27 cellular contexts compared by ENCODE assay signal in the genomic region with DNA sequence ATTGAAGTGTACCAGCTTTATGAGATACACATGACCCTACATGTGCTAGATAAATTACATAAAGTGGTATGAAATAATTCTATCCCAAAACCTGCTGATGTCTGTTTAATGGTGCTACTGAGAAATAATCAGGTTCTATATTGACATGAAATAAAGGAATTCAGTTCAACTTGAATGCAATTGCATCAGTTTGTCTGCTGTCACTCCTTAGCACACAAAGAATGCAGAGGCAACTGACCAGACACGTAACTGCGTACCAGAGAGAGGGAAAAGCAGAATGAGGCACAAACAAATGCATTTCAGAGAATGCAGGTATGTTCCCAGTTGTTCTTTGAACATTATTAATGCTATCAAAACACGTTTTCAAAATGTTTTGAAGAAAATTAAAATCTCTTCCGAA.
DNase-seq lines count a peak whose midpoint lies in the region; ATAC-seq, FAIRE-seq and TF ChIP-seq lines count a peak whose summit lies in the region.
"Had no signal": no experiment of that assay in that cellular context is flagged by ENCODE, and none has a peak within 500 bp of the region (broad histone marks: within the 10 kb centered on the region; RNA-seq: fewer than 3 reads in every experiment).

No MANE protein-coding gene starts in this region.

- H3K27me3 ChIP-seq in IMR-90 (ENCODE audit: control insufficient read depth, insufficient read depth, low read length) (no peaks in the 10 kb centered on the region), trophoblast cell (ENCODE audit: insufficient read depth, low read length) (no peaks in the 10 kb centered on the region)
- H3K27me3 ChIP-seq: BLaER1 treated with 17β-estradiol and CSF1 and Interleukin-3, amounts not matched to agents 10 nM and 100 nM had no signal

- FAIRE-seq in A549 (lab: Jason Lieb, UNC), result peak; percentile 70
- FAIRE-seq: A204.1, GM12878, GM12892, GM18507 had no signal

- peaks cover 5% of the 10 kb centered on the region for H3K4me1 Mint-ChIP-seq in activated T-helper 17 cell treated with anti-CD3 and anti-CD28 coated beads, Interleukin-2, amount 50 U/mL, for 72 hours
- H3K4me1 Mint-ChIP-seq in Calu3 (ENCODE audit: low read depth, unreplicated experiment), result peaks cover 70% of the 10 kb centered on the region

- H2BK120ac ChIP-seq in IMR-90 (ENCODE audit: low read depth, low read length), result no peak overlapping the region
- no peak overlapping the region for H2BK120ac ChIP-seq in trophoblast cell (ENCODE audit: insufficient read depth, low read length, poor library complexity)

- H3K23ac ChIP-seq in IMR-90 (ENCODE audit: low read depth, low read length) (no peak overlapping the region), trophoblast cell (ENCODE audit: low read length) (no peak overlapping the region)

- no peak overlapping the region for H2AK9ac ChIP-seq in IMR-90 (replicated peaks; ENCODE audit: low read depth, low read length, poor library complexity)

- H3K79me1 ChIP-seq in IMR-90 (ENCODE audit: low read depth in 1 of 2, low read length in 2 of 2) (no peaks in the 10 kb centered on the region), trophoblast cell (ENCODE audit: low read length) (no peaks in the 10 kb centered on the region)

- DNase-seq in A549 (ENCODE audit: low read depth in 1 of 2, low spot score in 1 of 2) (no peak), IMR-90 (no peak), trophoblast cell (peak; percentile 15 to 62), iPS-NIHi7 (ENCODE audit: extremely low spot score) (no peak), Calu3 (no peak)
- no peak for DNase-seq in stimulated activated CD4-positive, alpha-beta T cell treated with anti-CD3 and anti-CD28 coated beads, Interleukin-12 subunit alpha, Interleukin-12 subunit beta, amount 100 ng/mL, for 4 hours
- DNase-seq: 8988T; AML-193; Caco-2; CD4-positive, alpha-beta T cell; CD8-positive, alpha-beta T cell; DMS 273 treated with DMSO at 0.1 percent for 48 hours; DMS153; DMS53; DMS79; DND-41; EL; GDM1 had no signal

- in situ Hi-C loops in IMR-90 (cut with MboI; ENCODE audit: low sequenced_read_pairs), result loop anchor here (5.0 to 10.0 kb wide), 2 partner anchors 322 to 664 kb away; no protein-coding TSS in a partner anchor

- H3K9ac ChIP-seq in IMR-90 (ENCODE audit: low read depth, low read length) (no peak overlapping the region), trophoblast cell (ENCODE audit: low read length) (no peak overlapping the region)
- H3K9ac ChIP-seq: BLaER1 treated with 17β-estradiol and CSF1 and Interleukin-3, amounts not matched to agents 10 nM and 100 nM had no signal

- H3K27me3 Mint-ChIP-seq in activated T-helper 17 cell treated with anti-CD3 and anti-CD28 coated beads, Interleukin-2, amount 50 U/mL, for 72 hours, result peaks cover 7% of the 10 kb centered on the region
- H3K27me3 Mint-ChIP-seq in Calu3 (ENCODE audit: unreplicated experiment), result no peaks in the 10 kb centered on the region
- H3K27me3 Mint-ChIP-seq: B cell had no signal

- peak overlapping the region; percentile 59; the same call in 1 of the 2 replicates for H2BK20ac ChIP-seq in IMR-90 (ENCODE audit: low read depth, low read length)

- H2BK15ac ChIP-seq in IMR-90 (ENCODE audit: low read depth, low read length), result 0 out of 3 replicates have a peak overlapping the region, but pooled peaks have one; percentile 70

- intact Hi-C loops in IMR-90 (cut with micrococcal nuclease) (loop anchor here (10.0 kb wide), 1 partner anchor 554 kb away; no protein-coding TSS in a partner anchor), Calu3 (cut with micrococcal nuclease; ENCODE audit: unreplicated experiment) (loop anchor here (5.0 to 10.0 kb wide), 3 partner anchors 178 to 694 kb away; a partner anchor contains a TSS)

- H3K9me3 Mint-ChIP-seq in activated T-helper 17 cell treated with anti-CD3 and anti-CD28 coated beads, Interleukin-2, amount 50 U/mL, for 72 hours, result no peaks in the 10 kb centered on the region
- H3K9me3 Mint-ChIP-seq in Calu3 (ENCODE audit: low read depth, unreplicated experiment), result no peaks in the 10 kb centered on the region
- H3K9me3 Mint-ChIP-seq: CD4-positive, alpha-beta T cell; CD8-positive, alpha-beta T cell had no signal

- H3K4me2 ChIP-seq in A549 (no peak overlapping the region), IMR-90 (ENCODE audit: low read depth, low read length) (no peak overlapping the region), trophoblast cell (ENCODE audit: low read length) (no peak overlapping the region)

- BruUV-seq in IMR-90 (replicated peaks; lab: Mats Ljungman, UMichigan) (no TSS peak), Calu3 (replicated peaks; lab: Mats Ljungman, UMichigan) (no TSS peak)

- H3K4ac ChIP-seq in IMR-90 (ENCODE audit: low read depth, low read length) (0 out of 2 replicates have a peak overlapping the region, but pooled peaks have one; percentile 43), trophoblast cell (ENCODE audit: low read depth, low read length) (no peak overlapping the region)

- H2AFZ ChIP-seq in IMR-90 (replicated peaks; ENCODE audit: low read length, poor library complexity), result no peak overlapping the region
- no peak overlapping the region for H2AFZ ChIP-seq in trophoblast cell (ENCODE audit: insufficient read depth, low read length, poor library complexity)

- peak overlapping the region; percentile 91; the same call in 1 of the 2 replicates for H2AK5ac ChIP-seq in IMR-90 (ENCODE audit: low read depth, low read length)
- no peak overlapping the region for H2AK5ac ChIP-seq in trophoblast cell (ENCODE audit: low read length)

- no peaks in the 10 kb centered on the region for H4K20me1 ChIP-seq in IMR-90 (ENCODE audit: insufficient read depth, low read length)
- H4K20me1 ChIP-seq: BLaER1 treated with 17β-estradiol and CSF1 and Interleukin-3, amounts not matched to agents 10 nM and 100 nM had no signal

- no peaks in the 10 kb centered on the region for H3K9me3 ChIP-seq in A549
- no peaks in the 10 kb centered on the region for H3K9me3 ChIP-seq in IMR-90 (ENCODE audit: control insufficient read depth, insufficient read depth, low read length)
- no peaks in the 10 kb centered on the region for H3K9me3 ChIP-seq in trophoblast cell (ENCODE audit: insufficient read depth, low read depth, low read length)
- H3K9me3 ChIP-seq: BLaER1 treated with 17β-estradiol and CSF1 and Interleukin-3, amounts not matched to agents 10 nM and 100 nM; Caco-2 had no signal

- H3K4me1 ChIP-seq in A549, result peaks cover 42% of the 10 kb centered on the region
- H3K4me1 ChIP-seq in IMR-90 (ENCODE audit: control insufficient read depth, insufficient read depth, low read length), result peaks cover 6% of the 10 kb centered on the region
- no peaks in the 10 kb centered on the region for H3K4me1 ChIP-seq in trophoblast cell (ENCODE audit: control insufficient read depth in 1 of 2, insufficient read depth in 2 of 2, low read length in 2 of 2)
- H3K4me1 ChIP-seq: Caco-2 had no signal

- H2BK5ac ChIP-seq in IMR-90 (ENCODE audit: low read depth, low read length, poor library complexity, severe bottlenecking) (no peak overlapping the region), trophoblast cell (ENCODE audit: low read depth, low read length, poor library complexity) (no peak overlapping the region)

- no peak overlapping the region for H3K4me3 Mint-ChIP-seq in activated T-helper 17 cell treated with anti-CD3 and anti-CD28 coated beads, Interleukin-2, amount 50 U/mL, for 72 hours
- no peak overlapping the region for H3K4me3 Mint-ChIP-seq in Calu3 (ENCODE audit: low read depth, unreplicated experiment)
- H3K4me3 Mint-ChIP-seq: B cell; CD4-positive, alpha-beta T cell; CD8-positive, alpha-beta T cell had no signal

- H4K5ac ChIP-seq in IMR-90 (ENCODE audit: low read depth, low read length), result no peak overlapping the region

- H2BK12ac ChIP-seq in trophoblast cell (ENCODE audit: low read length), result no peak overlapping the region

- TF ChIP-seq RAD21 in A549 (conservative IDR thresholded peaks at IDR 0.05 in 1 of 2, IDR thresholded peaks at IDR 0.05 in 1 of 2), result no peak
- TF ChIP-seq RAD21 in IMR-90 (IDR thresholded peaks at IDR 0.05; ENCODE audit: low read length), result no peak

- H3K18ac ChIP-seq in IMR-90 (ENCODE audit: low read depth, low read length) (no peak overlapping the region), trophoblast cell (ENCODE audit: low read length) (no peak overlapping the region)

- POLR2A ChIA-PET in A549 (lab: Yijun Ruan, JAX), result no interaction called here
- POLR2A ChIA-PET in IMR-90 (lab: Charles Lee; ENCODE audit: unreplicated experiment), result no interaction called here

- WGBS in A549 (ENCODE audit: missing lambda C conversion rate), result 94% methylated on average over 4 of the region's 4 CpGs
- 100% methylated on average over 2 of the region's 4 CpGs; no CpG with 5 or more reads in 1 of the 2 experiments for WGBS in IMR-90 (ENCODE audit: extremely low coverage in 2 of 2, insufficient read length in 1 of 2), 2 experiments
- WGBS in trophoblast cell (ENCODE audit: extremely low coverage, insufficient coverage, insufficient read length), result no CpG with 5 or more reads among the region's 4 CpGs

- dilution Hi-C loops in IMR-90 (cut with HindIII; ENCODE audit: low sequenced_read_pairs, unreplicated experiment), result no loop called here

- TF ChIP-seq POLR2A in A549 (IDR thresholded peaks at IDR 0.05; ENCODE audit: low read length) (no peak), IMR-90 (IDR thresholded peaks at IDR 0.05; ENCODE audit: low read depth, low read length) (no peak)

- no peak overlapping the region for H4K12ac ChIP-seq in trophoblast cell (ENCODE audit: low read depth, low read length)

- no peak overlapping the region for H3K56ac ChIP-seq in IMR-90 (ENCODE audit: extremely low read depth, insufficient read depth, low read length)

- H3K4me3 ChIP-seq in A549 (no peak overlapping the region), IMR-90 (ENCODE audit: insufficient read depth, low read depth, low read length) (no peak overlapping the region), trophoblast cell (ENCODE audit: low read depth, low read length) (no peak overlapping the region)
- H3K4me3 ChIP-seq: BLaER1 treated with 17β-estradiol and CSF1 and Interleukin-3, amounts not matched to agents 10 nM and 100 nM; GM12878 had no signal

- TF ChIP-seq CTCF in A549 (IDR thresholded peaks at IDR 0.05), result no peak
- TF ChIP-seq CTCF in IMR-90 (conservative IDR thresholded peaks at IDR 0.05; ENCODE audit: low read depth, low read length), result no peak
- no peak for TF ChIP-seq CTCF in Calu3 (IDR thresholded peaks at IDR 0.05; ENCODE audit: unreplicated experiment)

- CTCF ChIA-PET in A549 (lab: Yijun Ruan, JAX) (interaction anchor here (1.3 to 1.4 kb wide), 2 partner anchors 54 to 321 kb away, joined by 5 read pairs; no protein-coding TSS in a partner anchor), IMR-90 (lab: Yijun Ruan, JAX) (no interaction called here), Calu3 (lab: Charles Lee) (interaction anchor here (1.2 to 1.3 kb wide), 2 partner anchors 89 to 331 kb away, joined by 3 read pairs; no protein-coding TSS in a partner anchor)

- H3K36me3 ChIP-seq in IMR-90 (ENCODE audit: control insufficient read depth, insufficient read depth, low read length) (no peaks in the 10 kb centered on the region), trophoblast cell (ENCODE audit: control insufficient read depth in 1 of 2, insufficient read depth in 2 of 2, low read length in 2 of 2) (no peaks in the 10 kb centered on the region)
- H3K36me3 ChIP-seq: BLaER1 treated with 17β-estradiol and CSF1 and Interleukin-3, amounts not matched to agents 10 nM and 100 nM had no signal

- TF ChIP-seq EP300 in A549 (IDR thresholded peaks at IDR 0.05), result no peak

- H4K8ac ChIP-seq in IMR-90 (ENCODE audit: low read depth in 2 of 2, low read length in 2 of 2), result no peak overlapping the region
- no peak overlapping the region for H4K8ac ChIP-seq in trophoblast cell (ENCODE audit: low read depth, low read length)

- H4K91ac ChIP-seq in IMR-90 (ENCODE audit: insufficient read depth, low read depth, low read length), result peak overlapping the region; percentile 31; the same call in 1 of the 2 replicates
- no peak overlapping the region for H4K91ac ChIP-seq in trophoblast cell (ENCODE audit: low read depth, low read length)

- no peak for ATAC-seq in A549
- ATAC-seq in IMR-90 (ENCODE audit: low read depth), result no peak
- no peak for ATAC-seq in activated T-helper 17 cell treated with anti-CD3 and anti-CD28 coated beads, Interleukin-2, amount 50 U/mL, for 72 hours (replicated peaks)
- ATAC-seq in HG03097 (IDR thresholded peaks at IDR 0.05; ENCODE audit: low FRiP score, unreplicated experiment), result no peak
- ATAC-seq: CD8-positive, alpha-beta T cell; GM12878 had no signal

- peak overlapping the region; percentile 8 for H3K27ac Mint-ChIP-seq in activated T-helper 17 cell treated with anti-CD3 and anti-CD28 coated beads, Interleukin-2, amount 50 U/mL, for 72 hours
- no peak overlapping the region for H3K27ac Mint-ChIP-seq in Calu3 (ENCODE audit: unreplicated experiment)
- H3K27ac Mint-ChIP-seq: B cell; CD4-positive, alpha-beta T cell; CD8-positive, alpha-beta T cell had no signal

- no peaks in the 10 kb centered on the region for H3K79me2 ChIP-seq in trophoblast cell (ENCODE audit: control insufficient read depth, insufficient read depth, low read length, poor library complexity)

- H3K27ac ChIP-seq in A549, result no peak overlapping the region; a peak in 1 of 6 replicates
- H3K27ac ChIP-seq in IMR-90 (ENCODE audit: insufficient read depth, low read length), result no peak overlapping the region
- no peak overlapping the region for H3K27ac ChIP-seq in trophoblast cell (ENCODE audit: low read depth, low read length)
- H3K27ac ChIP-seq: C4-2B had no signal

- H3K36me3 Mint-ChIP-seq in activated T-helper 17 cell treated with anti-CD3 and anti-CD28 coated beads, Interleukin-2, amount 50 U/mL, for 72 hours (ENCODE audit: low read depth), result no peaks in the 10 kb centered on the region
- peaks cover 9% of the 10 kb centered on the region for H3K36me3 Mint-ChIP-seq in Calu3 (ENCODE audit: insufficient read depth, unreplicated experiment)
- H3K36me3 Mint-ChIP-seq: CD8-positive, alpha-beta T cell had no signal

- peaks cover 5% of the 10 kb centered on the region for H3K9me1 ChIP-seq in IMR-90 (ENCODE audit: insufficient read depth, low read length)

- H3K14ac ChIP-seq in IMR-90 (replicated peaks; ENCODE audit: low read depth, low read length) (0 out of 2 replicates have a peak overlapping the region, but pooled peaks have one; percentile 44), trophoblast cell (ENCODE audit: low read length) (no peak overlapping the region)

Comparison
In these comparisons a context has a peak if more than half of its experiments do, and no peak if none do; other contexts are left out.
1. DNase-seq: peak in trophoblast cell (2 of 2); none in A549 (0 of 2), IMR-90 (single experiment), stimulated activated CD4-positive, alpha-beta T cell treated with anti-CD3 and anti-CD28 coated beads, Interleukin-12 subunit alpha, Interleukin-12 subunit beta, amount 100 ng/mL, for 4 hours (single experiment), iPS-NIHi7 (single experiment) and Calu3 (single experiment).